ENCODE assay signal across 1 cellular context in the genomic region with DNA sequence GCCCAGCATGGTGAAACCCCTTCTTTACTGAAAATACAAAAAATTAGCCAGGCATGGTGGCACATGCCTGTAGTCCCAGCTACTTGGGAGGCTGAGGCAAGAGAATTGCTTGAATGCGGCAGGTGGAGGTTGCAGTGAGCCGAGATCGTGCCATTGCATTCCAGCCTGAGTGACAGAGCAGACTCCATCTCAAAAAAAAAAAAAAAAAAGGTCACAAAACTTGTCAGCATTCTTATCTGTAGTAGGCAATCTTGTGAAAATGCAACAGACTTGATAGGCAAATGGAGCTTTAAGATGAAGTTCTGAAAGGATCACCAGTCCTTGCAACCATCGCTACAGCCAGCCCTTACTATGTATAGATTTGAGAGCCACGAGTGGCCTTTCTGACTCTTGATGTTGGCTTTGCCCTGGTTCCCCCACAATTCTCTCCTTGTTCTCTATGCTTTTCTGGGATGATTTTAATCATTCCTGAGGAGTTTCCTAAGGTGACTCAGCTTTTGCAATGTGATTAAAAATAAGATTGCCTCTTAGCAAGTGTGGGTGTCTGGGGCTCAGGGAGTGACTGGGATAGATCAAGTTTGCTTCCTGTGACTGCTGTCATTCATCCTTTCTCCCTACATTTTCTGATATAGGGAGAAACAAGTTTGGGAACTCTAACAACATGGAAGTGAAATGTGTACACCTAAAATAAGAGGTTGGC.
TF ChIP-seq lines count a peak whose summit lies in the region.

No MANE protein-coding gene starts in this region.

TF ChIP-seq in SK-N-SH, 30 proteins besides CTCF, POLR2A, EP300 and RAD21 (continued from another document):
- TF ChIP-seq GABPA (IDR thresholded peaks at IDR 0.05; ENCODE audit: low read depth) (no peak), NRF1 (IDR thresholded peaks at IDR 0.05; ENCODE audit: low read depth, low read length) (no peak), SMC3 (IDR thresholded peaks at IDR 0.05; ENCODE audit: low read depth, low read length) (no peak), REST (IDR thresholded peaks at IDR 0.05; ENCODE audit: low read depth, low read length) (no peak), RFX5 (IDR thresholded peaks at IDR 0.05; ENCODE audit: low read length) (no peak), FOSL2 (IDR thresholded peaks at IDR 0.05; ENCODE audit: borderline replicate concordance, low read depth) (peak; percentile 62; the same call in 1 of the 2 replicates), MXI1 (IDR thresholded peaks at IDR 0.05; ENCODE audit: low read depth, low read length) (no peak), JUND (IDR thresholded peaks at IDR 0.05) (peak; percentile 72), NFIC (IDR thresholded peaks at IDR 0.05; ENCODE audit: borderline replicate concordance) (0 out of 2 replicates have a peak, but pooled peaks have one; percentile 37), TEAD4 (IDR thresholded peaks at IDR 0.05; ENCODE audit: borderline replicate concordance, insufficient read depth) (peak; percentile 33; the same call in 1 of the 2 replicates), TCF12 (IDR thresholded peaks at IDR 0.05) (peak; percentile 80), FOXJ3 (CRISPR knock-in tag; IDR thresholded peaks at IDR 0.05) (no peak), RXRA (IDR thresholded peaks at IDR 0.05; ENCODE audit: borderline replicate concordance, low read depth) (0 out of 2 replicates have a peak, but pooled peaks have one; percentile 15), RCOR1 (IDR thresholded peaks at IDR 0.05; ENCODE audit: low read length) (no peak), TAF1 (IDR thresholded peaks at IDR 0.05; ENCODE audit: borderline replicate concordance, low read depth, low read length) (no peak), MEF2A (IDR thresholded peaks at IDR 0.05; ENCODE audit: borderline replicate concordance, low read depth) (0 out of 2 replicates have a peak, but pooled peaks have one; percentile 37), CHD2 (IDR thresholded peaks at IDR 0.05; ENCODE audit: low read length, partially characterized antibody) (no peak), EZH2phosphoT487 (IDR thresholded peaks at IDR 0.05; ENCODE audit: borderline replicate concordance, low read depth) (no peak), FOXM1 (IDR thresholded peaks at IDR 0.05; ENCODE audit: low read depth) (no peak)
- TF ChIP-seq, protein P1, sequence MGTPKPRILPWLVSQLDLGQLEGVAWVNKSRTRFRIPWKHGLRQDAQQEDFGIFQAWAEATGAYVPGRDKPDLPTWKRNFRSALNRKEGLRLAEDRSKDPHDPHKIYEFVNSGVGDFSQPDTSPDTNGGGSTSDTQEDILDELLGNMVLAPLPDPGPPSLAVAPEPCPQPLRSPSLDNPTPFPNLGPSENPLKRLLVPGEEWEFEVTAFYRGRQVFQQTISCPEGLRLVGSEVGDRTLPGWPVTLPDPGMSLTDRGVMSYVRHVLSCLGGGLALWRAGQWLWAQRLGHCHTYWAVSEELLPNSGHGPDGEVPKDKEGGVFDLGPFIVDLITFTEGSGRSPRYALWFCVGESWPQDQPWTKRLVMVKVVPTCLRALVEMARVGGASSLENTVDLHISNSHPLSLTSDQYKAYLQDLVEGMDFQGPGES (IDR thresholded peaks at IDR 0.05; ENCODE audit: low read depth, low read length) = no peak
